Comparison of ENCODE assay signal across 9 cellular contexts in the genomic region with DNA sequence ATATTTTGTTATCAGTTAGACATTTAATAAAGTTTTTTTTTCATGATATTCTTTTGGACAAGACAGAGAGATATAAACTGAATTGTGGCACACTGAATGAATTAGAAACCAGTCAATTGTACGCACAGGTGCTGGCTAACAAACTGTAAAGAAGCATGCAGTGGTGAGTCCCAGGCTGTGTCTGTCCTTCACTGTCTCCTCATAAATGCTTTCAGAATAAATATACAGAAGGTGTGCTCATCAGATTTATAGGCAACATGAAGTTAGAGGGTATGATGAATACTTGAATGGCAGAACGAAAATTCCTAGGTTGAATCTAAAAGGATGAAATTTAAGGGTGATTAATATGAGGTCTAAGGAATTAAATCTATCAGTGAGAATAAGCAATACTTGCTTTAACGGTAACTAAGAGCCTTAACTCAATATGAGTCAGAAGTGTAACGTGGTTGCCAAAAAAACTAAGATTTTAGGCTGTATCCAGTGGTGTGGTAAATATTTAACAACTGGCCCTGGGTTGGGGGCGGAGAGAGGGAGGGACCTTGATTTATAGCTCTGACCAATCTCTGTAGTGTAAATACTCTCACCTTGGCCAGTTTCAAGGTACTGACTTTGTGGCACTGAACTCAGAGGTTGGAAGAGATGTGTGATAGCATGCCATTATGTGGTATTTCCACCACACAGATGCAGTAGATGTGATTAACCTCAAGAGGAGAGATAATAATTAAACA. TPM values are rescaled to one million over a fixed set of nuclear protein-coding genes. Genes with fewer than 3 reads are reported as not detected.
DNase-seq lines count a peak whose midpoint lies in the region; ATAC-seq and TF ChIP-seq lines count a peak whose summit lies in the region.
"Had no signal": no experiment of that assay in that cellular context is flagged by ENCODE, and none has a peak within 500 bp of the region (broad histone marks: within the 10 kb centered on the region; RNA-seq: fewer than 3 reads in every experiment).

No MANE protein-coding gene starts in this region.

- DNase-seq in MCF 10A (ENCODE audit: unreplicated experiment) = peak; percentile 28
- DNase-seq in breast epithelium (ENCODE audit: low spot score in 2 of 2) = no peak
- DNase-seq in M059J (ENCODE audit: low read depth) = peak; percentile 58
- peak; percentile 62 for DNase-seq in fibroblast of the aortic adventitia (ENCODE audit: low read depth)
- DNase-seq in stomach = peak; percentile 85
- DNase-seq in heart right ventricle = no peak

- H3K9me3 Mint-ChIP-seq in MCF 10A (ENCODE audit: unreplicated experiment) = no peaks in the 10 kb centered on the region
- H3K9me3 Mint-ChIP-seq: CD14-positive monocyte had no signal

- no peaks in the 10 kb centered on the region for H3K27me3 Mint-ChIP-seq in MCF 10A (ENCODE audit: insufficient read depth, unreplicated experiment)

- no TSS peak for BruUV-seq in MCF 10A (replicated peaks; lab: Mats Ljungman, UMichigan)

- peaks cover 8% of the 10 kb centered on the region for H3K4me1 Mint-ChIP-seq in MCF 10A (ENCODE audit: insufficient read depth, unreplicated experiment)

- H3K27ac ChIP-seq in breast epithelium (no peak overlapping the region), stomach (peak overlapping the region; percentile 65 to 84 (median 81)), heart right ventricle (peak overlapping the region in 1 of 10 donors; percentile 77)

- TF ChIP-seq CTCF in MCF 10A (IDR thresholded peaks at IDR 0.05; ENCODE audit: unreplicated experiment) (no peak), breast epithelium (IDR thresholded peaks at IDR 0.05) (no peak), fibroblast of the aortic adventitia (IDR thresholded peaks at IDR 0.05; ENCODE audit: insufficient read depth, low read length) (no peak), stomach (IDR thresholded peaks at IDR 0.05) (no peak), heart right ventricle (IDR thresholded peaks at IDR 0.05) (no peak)

- TF ChIP-seq EP300 in stomach (IDR thresholded peaks at IDR 0.05) = no peak

- POLR2A ChIA-PET in MCF 10A (lab: Yijun Ruan, JAX) = interaction anchor here (0.8 kb wide), 1 partner anchor 115 kb away, joined by 3 read pairs; no protein-coding TSS in a partner anchor

- CTCF ChIA-PET in MCF 10A (lab: Yijun Ruan, JAX) = no interaction called here

- no peak for ATAC-seq in HG02588 (IDR thresholded peaks at IDR 0.05; ENCODE audit: unreplicated experiment)
- ATAC-seq in heart right ventricle = no peak
- no peak for ATAC-seq in GM19324 (IDR thresholded peaks at IDR 0.05; ENCODE audit: low FRiP score, unreplicated experiment)

- no peak overlapping the region for H3K27ac Mint-ChIP-seq in MCF 10A (ENCODE audit: low read depth, unreplicated experiment)
- H3K27ac Mint-ChIP-seq: CD14-positive monocyte had no signal

- 23 to 50% (median 45%) methylated on average over 5 of the region's 5 CpGs for WGBS in stomach, 5 donors
- WGBS in heart right ventricle, 2 donors = 90 to 91% methylated on average over 5 of the region's 5 CpGs

- H3K36me3 ChIP-seq in breast epithelium (no peaks in the 10 kb centered on the region), stomach (no peaks in the 10 kb centered on the region), heart right ventricle (no peaks in the 10 kb centered on the region)

- TF ChIP-seq POLR2A in breast epithelium (IDR thresholded peaks at IDR 0.05) = no peak
- no peak for TF ChIP-seq POLR2A in stomach (IDR thresholded peaks at IDR 0.05)

- no peaks in the 10 kb centered on the region for H3K4me1 ChIP-seq in breast epithelium
- peaks cover 22 to 55% (median 41%) of the 10 kb centered on the region in 4 donors for H3K4me1 ChIP-seq in stomach
- H3K4me1 ChIP-seq in heart right ventricle = peaks cover 2 to 54% (median 19%) of the 10 kb centered on the region in 9 donors

- no peak overlapping the region for H3K4me3 Mint-ChIP-seq in MCF 10A (ENCODE audit: unreplicated experiment)
- H3K4me3 Mint-ChIP-seq: CD14-positive monocyte had no signal

- H3K36me3 Mint-ChIP-seq in MCF 10A (ENCODE audit: insufficient read depth, unreplicated experiment) = no peaks in the 10 kb centered on the region
- H3K36me3 Mint-ChIP-seq: CD14-positive monocyte had no signal

- H3K27me3 ChIP-seq in breast epithelium (no peaks in the 10 kb centered on the region), stomach (no peaks in the 10 kb centered on the region), heart right ventricle (no peaks in the 10 kb centered on the region)

- no peak overlapping the region for H3K4me3 ChIP-seq in breast epithelium
- H3K4me3 ChIP-seq in fibroblast of the aortic adventitia (ENCODE audit: low read depth, low read length) = no peak overlapping the region
- no peak overlapping the region for H3K4me3 ChIP-seq in stomach
- H3K4me3 ChIP-seq in heart right ventricle = no peak overlapping the region

- H3K9me3 ChIP-seq in breast epithelium (no peaks in the 10 kb centered on the region), stomach (no peaks in the 10 kb centered on the region), heart right ventricle (no peaks in the 10 kb centered on the region)

- intact Hi-C loops in MCF 10A (cut with micrococcal nuclease) (no loop called here), breast epithelium (cut with DNase I; ENCODE audit: low total_unique reads) (no loop called here), stomach (cut with DNase I; ENCODE audit: low total_unique reads) (no loop called here), heart right ventricle (cut with DNase I) (no loop called here)

RNA-seq across cellular contexts. Expression of gene AAK1, which starts 41.9 kb away (rescaled TPM):
- total RNA-seq in MCF 10A (2022) (75.8 and 108 TPM in 2 replicates), breast epithelium (10 to 100 TPM; 37.9 to 54.0 (median 44.9) TPM), fibroblast of the aortic adventitia (ENCODE audit: low replicate concordance) (82.6 and 88.1 TPM in 2 replicates), stomach (100 to 1,000 TPM in 2 of 5 donors, 10 to 100 TPM in 3; 32.4 to 115 (median 74.7) TPM), heart right ventricle (100 to 1,000 TPM in 7 of 10 donors, 10 to 100 TPM in 3; 70.2 to 148 (median 125) TPM)
- total RNA-seq in M059J (2014; rRNA removed; shearing (Covaris generic)) = 32.6 and 52.0 TPM in 2 replicates
- polyA plus RNA-seq in stomach (10 to 100 TPM; 12.9 to 78.2 (median 18.0) TPM), heart right ventricle (10 to 100 TPM; 10.1 to 34.2 TPM)

RNA-seq across cellular contexts. Expression of gene ANXA4, which starts 56.4 kb away (rescaled TPM):
- total RNA-seq in MCF 10A (2022) (79.8 and 82.9 TPM in 2 replicates), breast epithelium (10 to 100 TPM; 61.6 to 77.1 (median 65.6) TPM), fibroblast of the aortic adventitia (ENCODE audit: low replicate concordance) (36.9 and 101 TPM in 2 replicates), stomach (100 to 1,000 TPM in 2 of 5 donors, 10 to 100 TPM in 3; 40.8 to 193 (median 58.4) TPM), heart right ventricle (10 to 100 TPM; 17.9 to 36.7 (median 26.2) TPM)
- total RNA-seq in M059J (2014; rRNA removed; shearing (Covaris generic)) = 9.1 and 16.9 TPM in 2 replicates
- polyA plus RNA-seq in stomach (100 to 1,000 TPM in 1 of 3 donors, 10 to 100 TPM in 2; 67.3 to 113 (median 94.3) TPM), heart right ventricle (10 to 100 TPM; 12.0 to 20.2 TPM)

Comparison
In these comparisons a context has a peak if more than half of its experiments do, and no peak if none do; other contexts are left out.
1. DNase-seq: peak in MCF 10A (single experiment), M059J (single experiment), fibroblast of the aortic adventitia (single experiment) and stomach (single experiment); none in breast epithelium (0 of 2) and heart right ventricle (0 of 2).
2. H3K27ac ChIP-seq: peak in stomach (5 of 5); none in breast epithelium (0 of 2).